In genomic region chr1:226062558-226063361, GRCh38 we compare ENCODE assay signal across 8 cellular contexts. TPM values are rescaled to one million over a fixed set of nuclear protein-coding genes. Genes with fewer than 3 reads are reported as not detected.
DNase-seq lines count a peak whose midpoint lies in the region; ATAC-seq and TF ChIP-seq lines count a peak whose summit lies in the region.

Gene H3-3A (plus strand): TSS chr1:226062716. CDS start chr1:226064352, 1,636 bp downstream.

- H3K4me2 ChIP-seq in PC-9 = peak within 1 kb of the TSS; percentile 83

- no peaks in the 10 kb centered on the region for H3K9me2 ChIP-seq in PC-9 (ENCODE audit: insufficient read depth)

- no peaks in the 10 kb centered on the region for H3K27me3 ChIP-seq in PC-9 (ENCODE audit: insufficient read depth, low read depth)
- H3K27me3 ChIP-seq in mucosa of stomach (ENCODE audit: control insufficient read depth, insufficient read depth, low read length) = no peaks in the 10 kb centered on the region

- peaks cover 38% of the 10 kb centered on the region for H3F3A ChIP-seq in PC-9 (ENCODE audit: insufficient read depth, low read depth)

- H3K4me1 ChIP-seq in PC-9 (replicated peaks; ENCODE audit: insufficient read depth) (peaks cover 23% of the 10 kb centered on the region), mucosa of stomach (ENCODE audit: control insufficient read depth, insufficient read depth, low read length) (peaks cover 21% of the 10 kb centered on the region)

- POLR2A ChIA-PET in PC-9 (lab: Charles Lee; ENCODE audit: unreplicated experiment) = interaction anchor here (0.5 to 1.0 kb wide), 26 partner anchors 23 to 637 kb away, joined by 3 to 47 read pairs (median 6); partner anchors contain the start of genes LBR, PYCR2, SDE2 and SRP9

- intact Hi-C loops in PC-9 (cut with micrococcal nuclease; ENCODE audit: unreplicated experiment) = loop anchor here (1.0 to 10.0 kb wide), 9 partner anchors 48 to 635 kb away; partner anchors contain the start of genes LBR, PARP1, SDE2 and TMEM63A

- H3K9ac ChIP-seq in mucosa of stomach (ENCODE audit: low read length) = peak within 1 kb of the TSS; percentile 98

- in situ Hi-C loops in KBM-7 (cut with MboI; ENCODE audit: low pct_unique_long_range_greater_than_20kb, low sequenced_read_pairs) = no loop called here

- H3K4me3 ChIP-seq in PC-9 (peak within 1 kb of the TSS; percentile 95), mucosa of stomach (ENCODE audit: low read length) (peak within 1 kb of the TSS; percentile 72)

- H4K20me1 ChIP-seq in PC-9 (ENCODE audit: insufficient read depth) = peaks cover 35% of the 10 kb centered on the region

- CTCF ChIA-PET in PC-9 (lab: Charles Lee) = interaction anchor here (0.6 to 2.4 kb wide), 8 partner anchors 10 to 635 kb away, joined by 3 to 12 read pairs (median 4); partner anchors contain the start of gene LBR

- H3K27ac ChIP-seq in PC-9 = peak within 1 kb of the TSS; percentile 94

- H3K79me2 ChIP-seq in PC-9 (ENCODE audit: low read depth) = peaks cover 52% of the 10 kb centered on the region

- H3K36me3 ChIP-seq in PC-9 (ENCODE audit: low read depth) = peaks cover 28% of the 10 kb centered on the region
- H3K36me3 ChIP-seq in mucosa of stomach (ENCODE audit: control insufficient read depth, insufficient read depth, low read length) = peaks cover 8% of the 10 kb centered on the region

- H2AFZ ChIP-seq in PC-9 = peak within 1 kb of the TSS; percentile 93

- ATAC-seq in GM21717 (IDR thresholded peaks at IDR 0.05; ENCODE audit: unreplicated experiment) = peak; percentile 76

- DNase-seq in DMS153 treated with DMSO at 0.1 percent for 48 hours (lab: John Stamatoyannopoulos, UW; ENCODE audit: unreplicated experiment) (peak; percentile 94), KBM-7 (peak; percentile 94), PC-9 (peak; percentile 78 to 99), erythroblast (lab: John Stamatoyannopoulos, UW) (peak; percentile 96 to 99)
- DNase-seq in activated T-cell treated with anti-CD3 and anti-CD28 coated beads, Interleukin-2, amount 50 U/mL, for 1 hour = peak; percentile 98
- peak; percentile 98 for DNase-seq in stimulated activated CD8-positive, alpha-beta memory T cell treated with anti-CD3 and anti-CD28 coated beads, Interleukin-7, amount 100 ng/mL, for 1 hour (ENCODE audit: low read depth in 2 of 2)

- BruUV-seq in PC-9 (replicated peaks; lab: Mats Ljungman, UMichigan) = no TSS peak

- H3K9me3 ChIP-seq in PC-9 (ENCODE audit: insufficient read depth, low read depth) (no peaks in the 10 kb centered on the region), mucosa of stomach (ENCODE audit: control insufficient read depth, low read length) (no peaks in the 10 kb centered on the region)

- 0 out of 2 replicates have a peak, but pooled peaks have one; percentile 11 for TF ChIP-seq CTCF in PC-9 (conservative IDR thresholded peaks at IDR 0.05)

- TF ChIP-seq POLR2A in erythroblast (IDR thresholded peaks at IDR 0.05; ENCODE audit: low read length) = peak; percentile 86

RNA-seq across cellular contexts. Expression of gene H3-3A, which starts in this region (rescaled TPM):
- 404 and 584 TPM in 2 replicates for total RNA-seq in PC-9 (2021)

Comparison
In these comparisons a context has a peak if more than half of its experiments do, and no peak if none do; other contexts are left out.
1. Peak in every context shown above with its lines: DNase-seq, ATAC-seq, H3K4me3 ChIP-seq and H3K27ac ChIP-seq.